Comparison of ENCODE assay signal across 26 cellular contexts in the genomic region with DNA sequence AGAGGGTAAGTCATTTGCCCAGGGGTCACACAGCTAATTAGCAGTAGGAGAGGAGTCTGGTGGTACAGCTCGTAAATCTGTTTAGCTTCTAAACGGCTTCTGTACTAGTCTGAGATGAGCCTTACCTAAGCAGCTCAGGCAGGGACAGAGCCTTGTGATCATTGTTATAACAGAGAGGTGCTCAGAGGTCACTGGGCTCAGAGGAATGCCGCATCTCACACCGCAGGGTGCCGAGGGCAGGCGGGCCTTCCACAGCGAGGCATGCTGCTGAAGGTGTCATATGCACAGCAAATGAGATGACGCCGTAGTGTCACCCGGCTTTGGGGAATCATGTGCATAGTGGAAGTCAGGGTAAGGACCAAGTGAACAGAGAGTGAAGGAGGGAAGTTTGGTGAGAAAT.
"Had no signal": no experiment of that assay in that cellular context is flagged by ENCODE, and none has a peak within 500 bp of the region (broad histone marks: within the 10 kb centered on the region; RNA-seq: fewer than 3 reads in every experiment).

No MANE protein-coding gene starts in this region.

- H3K27ac Mint-ChIP-seq: activated B cell treated with CpG ODN at 0.5 μM for 24 hours; activated CD4-positive, alpha-beta T cell treated with anti-CD3 and anti-CD28 coated beads for 36 hours; activated naive CD8-positive, alpha-beta T cell treated with anti-CD3 and anti-CD28 coated beads for 36 hours; activated T-helper 2 cell treated with anti-CD3 and anti-CD28 coated beads, Interferon-gamma antibody, Interleukin-2, Interleukin-4, amounts not matched to agents 10 μg/mL and 5 μg/mL and 100 μg/mL, durations not matched to agents 14 hours and 24 hours and 36 hours; immature natural killer cell; naive thymus-derived CD4-positive, alpha-beta T cell had no signal

- ATAC-seq: activated CD4-positive, alpha-beta T cell treated with anti-CD3 and anti-CD28 coated beads for 36 hours; activated T-cell treated with anti-CD3 and anti-CD28 coated beads, Interleukin-2, amount 50 U/mL, for 4 hours; heart left ventricle; left lung; naive thymus-derived CD4-positive, alpha-beta T cell; right cardiac atrium; stimulated activated naive CD8-positive, alpha-beta T cell treated with anti-CD3 and anti-CD28 coated beads, Interleukin-15, Interleukin-2, amounts not matched to agents 100 U/mL and 50 U/mL, for 24 hours; upper lobe of right lung had no signal

- FAIRE-seq: astrocyte, TTC549 had no signal

- H3K4me1 Mint-ChIP-seq: activated B cell treated with CpG ODN at 0.5 μM for 24 hours; activated naive CD8-positive, alpha-beta T cell treated with anti-CD3 and anti-CD28 coated beads for 36 hours; immature natural killer cell had no signal

- H3K9me3 ChIP-seq: colonic mucosa, left lung, neutrophil, ovary, thyroid gland, upper lobe of right lung had no signal

- H3K4me3 Mint-ChIP-seq: activated B cell treated with CpG ODN at 0.5 μM for 24 hours; activated CD4-positive, alpha-beta T cell treated with anti-CD3 and anti-CD28 coated beads for 36 hours; activated naive CD8-positive, alpha-beta T cell treated with anti-CD3 and anti-CD28 coated beads for 36 hours; activated T-cell treated with anti-CD3 and anti-CD28 coated beads, Interleukin-2, amount 50 U/mL, for 4 hours; immature natural killer cell; naive thymus-derived CD4-positive, alpha-beta T cell had no signal

- H3K4me1 ChIP-seq: colonic mucosa, heart left ventricle, left lung, thyroid gland, upper lobe of right lung had no signal

- H3K4me3 ChIP-seq: colonic mucosa, dorsolateral prefrontal cortex, heart left ventricle, left lung, lung, ovary, thyroid gland, upper lobe of right lung had no signal

- H3K9me3 Mint-ChIP-seq: activated T-helper 2 cell treated with anti-CD3 and anti-CD28 coated beads, Interferon-gamma antibody, Interleukin-2, Interleukin-4, amounts not matched to agents 10 μg/mL and 5 μg/mL and 100 μg/mL, durations not matched to agents 14 hours and 24 hours and 36 hours; immature natural killer cell had no signal

- DNase-seq: activated B cell treated with CpG ODN at 0.5 μM for 24 hours; activated CD4-positive, alpha-beta T cell treated with anti-CD3 and anti-CD28 coated beads for 36 hours; activated CD4-positive, alpha-beta T cell treated with anti-CD3 and anti-CD28 coated beads, Interleukin-2, amount 50 U/mL, for 4 hours; activated CD8-positive, alpha-beta memory T cell treated with anti-CD3 and anti-CD28 coated beads for 24 hours; activated CD8-positive, alpha-beta memory T cell treated with anti-CD3 and anti-CD28 coated beads, Interleukin-2, amount 50 U/mL, for 4 hours; activated naive CD4-positive, alpha-beta T cell; activated naive CD8-positive, alpha-beta T cell treated with anti-CD3 and anti-CD28 coated beads for 36 hours; activated T-cell treated with anti-CD3 and anti-CD28 coated beads, Interleukin-2, amount 50 U/mL, for 4 hours; colonic mucosa; dorsolateral prefrontal cortex; heart left ventricle; immature natural killer cell; kidney glomerular epithelial cell; left lung; naive thymus-derived CD4-positive, alpha-beta T cell; ovary; right cardiac atrium; stimulated activated CD4-positive, alpha-beta T cell treated with anti-CD3 and anti-CD28 coated beads, Interleukin-4, amount 100 ng/mL, for 24 hours; stimulated activated naive CD8-positive, alpha-beta T cell treated with anti-CD3 and anti-CD28 coated beads, Interleukin-15, Interleukin-2, amounts not matched to agents 100 U/mL and 50 U/mL, for 24 hours; thyroid gland; upper lobe of right lung had no signal

- H3K36me3 ChIP-seq: colonic mucosa, heart left ventricle, left lung, neutrophil, ovary, thyroid gland, upper lobe of right lung had no signal

- H3K27ac ChIP-seq: colonic mucosa, dorsolateral prefrontal cortex, heart left ventricle, left lung, neutrophil, ovary, thyroid gland, upper lobe of right lung had no signal

- H3K27me3 ChIP-seq: colonic mucosa, left lung, neutrophil, ovary, thyroid gland, upper lobe of right lung had no signal

- H3K27me3 Mint-ChIP-seq: activated B cell treated with CpG ODN at 0.5 μM for 24 hours; activated CD4-positive, alpha-beta T cell treated with anti-CD3 and anti-CD28 coated beads for 36 hours; activated naive CD8-positive, alpha-beta T cell treated with anti-CD3 and anti-CD28 coated beads for 36 hours; naive thymus-derived CD4-positive, alpha-beta T cell had no signal
